Comparison of ENCODE assay signal across 17 cellular contexts in the genomic region with DNA sequence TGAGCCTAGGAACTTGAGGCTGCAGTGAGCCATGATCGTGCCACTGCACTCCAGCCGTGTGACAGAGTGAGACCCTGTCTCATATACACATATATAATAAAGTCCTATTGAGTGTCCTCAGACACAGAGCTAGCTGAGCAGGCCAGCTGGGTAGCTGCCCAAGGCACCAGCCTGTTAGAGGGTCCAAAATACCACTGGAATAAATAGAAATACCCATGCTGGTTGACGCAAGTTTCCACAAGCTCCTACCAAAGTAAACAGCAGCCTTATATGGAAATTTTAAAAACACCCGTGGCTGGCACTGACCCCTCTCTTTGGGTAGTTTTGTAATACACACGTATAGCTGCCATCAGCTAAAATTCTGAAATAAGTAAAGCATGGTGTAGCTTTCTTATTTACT.
DNase-seq lines count a peak whose midpoint lies in the region; ATAC-seq, FAIRE-seq and TF ChIP-seq lines count a peak whose summit lies in the region.
"Had no signal": no experiment of that assay in that cellular context is flagged by ENCODE, and none has a peak within 500 bp of the region (broad histone marks: within the 10 kb centered on the region; RNA-seq: fewer than 3 reads in every experiment).

No MANE protein-coding gene starts in this region.

- no peak for ATAC-seq in HepG2
- peak; percentile 50 for ATAC-seq in left lobe of liver
- no peak for ATAC-seq in HG02588 (IDR thresholded peaks at IDR 0.05; ENCODE audit: unreplicated experiment)
- ATAC-seq in HG02571 (IDR thresholded peaks at IDR 0.05; ENCODE audit: unreplicated experiment) = no peak

- no peak overlapping the region for H3K4me3 ChIP-seq in liver (ENCODE audit: low read depth in 1 of 3, low read length in 3 of 3)
- no peak overlapping the region for H3K4me3 ChIP-seq in HepG2 (replicated peaks in 1 of 3; ENCODE audit: insufficient read depth in 1 of 3, low read depth in 2 of 3, low read length in 3 of 3)
- no peak overlapping the region for H3K4me3 ChIP-seq in stomach
- H3K4me3 ChIP-seq: BLaER1, Peyer's patch had no signal

- POLR2A ChIA-PET in HepG2 (lab: Yijun Ruan, JAX) = no interaction called here

- in situ Hi-C loops in HepG2 (cut with HindIII; ENCODE audit: extremely low pct_ligation_motif_present, low pct_unique_long_range_greater_than_20kb) = no loop called here

- no peak overlapping the region for H3K9ac ChIP-seq in liver (ENCODE audit: low read depth in 1 of 2, low read length in 2 of 2)
- no peak overlapping the region for H3K9ac ChIP-seq in HepG2 (ENCODE audit: insufficient read depth, low read depth, low read length)
- H3K9ac ChIP-seq: BLaER1 had no signal

- TF ChIP-seq CTCF in liver (IDR thresholded peaks at IDR 0.05; ENCODE audit: low read depth, low read length, missing input control) = no peak
- TF ChIP-seq CTCF in HepG2 (CRISPR knock-in tag; IDR thresholded peaks at IDR 0.05) = no peak
- no peak for TF ChIP-seq CTCF in stomach (IDR thresholded peaks at IDR 0.05)

- TF ChIP-seq EP300 in HepG2 (IDR thresholded peaks at IDR 0.05; ENCODE audit: low read depth in 2 of 2, low read length in 2 of 2) (no peak), HepG2 (CRISPR knock-in tag; IDR thresholded peaks at IDR 0.05; ENCODE audit: borderline replicate concordance) (no peak), stomach (IDR thresholded peaks at IDR 0.05) (peak; percentile 51)

- H3K4me1 ChIP-seq in liver (ENCODE audit: control insufficient read depth in 4 of 4, insufficient read depth in 4 of 4, low read length in 3 of 4) (peaks cover 0 to 17% (median 8%) of the 10 kb centered on the region in 4 donors), HepG2 (ENCODE audit: insufficient read depth, low read length) (no peaks in the 10 kb centered on the region), stomach (peaks cover 0 to 7% (median 0%) of the 10 kb centered on the region in 4 donors)
- H3K4me1 ChIP-seq: Peyer's patch had no signal

- H3K36me3 ChIP-seq in liver (ENCODE audit: control insufficient read depth in 4 of 4, insufficient read depth in 3 of 4, low read depth in 1 of 4, low read length in 3 of 4) = no peaks in the 10 kb centered on the region
- H3K36me3 ChIP-seq in HepG2 (replicated peaks in 1 of 2; ENCODE audit: control insufficient read depth in 1 of 2, insufficient read depth in 2 of 2, low read length in 2 of 2) = no peaks in the 10 kb centered on the region
- no peaks in the 10 kb centered on the region for H3K36me3 ChIP-seq in stomach
- H3K36me3 ChIP-seq: BLaER1, Peyer's patch had no signal

- H3K4me2 ChIP-seq in HepG2 (ENCODE audit: low read depth, low read length) = no peak overlapping the region

- DNase-seq in HepG2 (ENCODE audit: low spot score) = no peak
- DNase-seq in left lobe of liver (ENCODE audit: low spot score) = no peak
- DNase-seq in stomach = no peak
- DNase-seq in NCI-H2196 (lab: John Stamatoyannopoulos, UW; ENCODE audit: unreplicated experiment) = no peak
- DNase-seq: CD4-positive, alpha-beta memory T cell; DMS153; GDM1; HFFc6; MM.1S; NCI-H1105; NCI-H1694; NCI-H2081 treated with DMSO at 0.1 percent for 48 hours; Peyer's patch had no signal

- no peak overlapping the region for H2AFZ ChIP-seq in HepG2 (ENCODE audit: low read length)

- intact Hi-C loops in HepG2 (cut with micrococcal nuclease; ENCODE audit: unreplicated experiment) (no loop called here), stomach (cut with DNase I; ENCODE audit: low total_unique reads) (no loop called here)

- no TSS peak for BruUV-seq in HepG2 (replicated peaks; lab: Mats Ljungman, UMichigan)

- 52% methylated on average over 5 of the region's 5 CpGs for whole genome bisulfite sequencing in liver
- 17% methylated on average over 3 of the region's 5 CpGs for WGBS in HepG2 (ENCODE audit: low lambda C conversion rate)
- WGBS in stomach, 5 donors = 42 to 66% (median 63%) methylated on average over 5 of the region's 5 CpGs

- no peaks in the 10 kb centered on the region for H3K9me3 ChIP-seq in liver (ENCODE audit: control insufficient read depth in 4 of 4, low read length in 3 of 4)
- H3K9me3 ChIP-seq in HepG2 (ENCODE audit: low read length) = no peaks in the 10 kb centered on the region
- peaks cover 0 to 8% (median 0%) of the 10 kb centered on the region in 4 donors for H3K9me3 ChIP-seq in stomach
- H3K9me3 ChIP-seq: BLaER1, Peyer's patch had no signal

- H3K27me3 ChIP-seq in liver (ENCODE audit: control insufficient read depth in 4 of 4, insufficient read depth in 4 of 4, low read length in 3 of 4) = no peaks in the 10 kb centered on the region
- no peaks in the 10 kb centered on the region for H3K27me3 ChIP-seq in HepG2 (ENCODE audit: control insufficient read depth in 1 of 2, insufficient read depth in 2 of 2, low read length in 2 of 2)
- H3K27me3 ChIP-seq in stomach = no peaks in the 10 kb centered on the region
- H3K27me3 ChIP-seq: BLaER1, Peyer's patch had no signal

- no peak for FAIRE-seq in HepG2 (lab: Jason Lieb, UNC)

- no peaks in the 10 kb centered on the region for H3K79me2 ChIP-seq in HepG2 (ENCODE audit: insufficient read depth, low read length)

- H4K20me1 ChIP-seq in HepG2 (ENCODE audit: insufficient read depth, low read length) = no peaks in the 10 kb centered on the region
- H4K20me1 ChIP-seq: BLaER1 had no signal

- CTCF ChIA-PET in HepG2 (lab: Yijun Ruan, JAX; ENCODE audit: low intra/inter-chr PET ratio, low total read pairs) = no interaction called here

- H3K27ac ChIP-seq in liver (ENCODE audit: low read depth in 1 of 2, low read length in 2 of 2) (no peak overlapping the region), HepG2 (ENCODE audit: extremely low read length, insufficient read depth, low read length) (no peak overlapping the region), stomach (peak overlapping the region in 1 of 5 donors; percentile 31)
- H3K27ac ChIP-seq: BLaER1, Peyer's patch had no signal

- TF ChIP-seq POLR2A in HepG2 (IDR thresholded peaks at IDR 0.05; ENCODE audit: insufficient read depth in 1 of 2, low read depth in 2 of 2, low read length in 2 of 2) (no peak), stomach (IDR thresholded peaks at IDR 0.05) (no peak)

- TF ChIP-seq RAD21 in liver (IDR thresholded peaks at IDR 0.05) = peak in 1 of 2 donors; percentile 12
- TF ChIP-seq RAD21 in HepG2 (CRISPR knock-in tag; IDR thresholded peaks at IDR 0.05) = no peak

TF ChIP-seq in liver, 16 proteins besides CTCF, POLR2A, EP300 and RAD21 (continues in another document):
- TF ChIP-seq, protein P1, sequence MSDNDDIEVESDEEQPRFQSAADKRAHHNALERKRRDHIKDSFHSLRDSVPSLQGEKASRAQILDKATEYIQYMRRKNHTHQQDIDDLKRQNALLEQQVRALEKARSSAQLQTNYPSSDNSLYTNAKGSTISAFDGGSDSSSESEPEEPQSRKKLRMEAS (IDR thresholded peaks at IDR 0.05) = no peak
- TF ChIP-seq FOXA2 (IDR thresholded peaks at IDR 0.05) (peak; percentile 34), NR2F2 (IDR thresholded peaks at IDR 0.05) (no peak), TAF1 (conservative IDR thresholded peaks at IDR 0.05) (no peak)
- TF ChIP-seq, protein P2, sequence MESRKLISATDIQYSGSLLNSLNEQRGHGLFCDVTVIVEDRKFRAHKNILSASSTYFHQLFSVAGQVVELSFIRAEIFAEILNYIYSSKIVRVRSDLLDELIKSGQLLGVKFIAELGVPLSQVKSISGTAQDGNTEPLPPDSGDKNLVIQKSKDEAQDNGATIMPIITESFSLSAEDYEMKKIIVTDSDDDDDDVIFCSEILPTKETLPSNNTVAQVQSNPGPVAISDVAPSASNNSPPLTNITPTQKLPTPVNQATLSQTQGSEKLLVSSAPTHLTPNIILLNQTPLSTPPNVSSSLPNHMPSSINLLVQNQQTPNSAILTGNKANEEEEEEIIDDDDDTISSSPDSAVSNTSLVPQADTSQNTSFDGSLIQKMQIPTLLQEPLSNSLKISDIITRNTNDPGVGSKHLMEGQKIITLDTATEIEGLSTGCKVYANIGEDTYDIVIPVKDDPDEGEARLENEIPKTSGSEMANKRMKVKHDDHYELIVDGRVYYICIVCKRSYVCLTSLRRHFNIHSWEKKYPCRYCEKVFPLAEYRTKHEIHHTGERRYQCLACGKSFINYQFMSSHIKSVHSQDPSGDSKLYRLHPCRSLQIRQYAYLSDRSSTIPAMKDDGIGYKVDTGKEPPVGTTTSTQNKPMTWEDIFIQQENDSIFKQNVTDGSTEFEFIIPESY (IDR thresholded peaks at IDR 0.05) = no peak

TF ChIP-seq in HepG2, 621 proteins besides CTCF, POLR2A, EP300 and RAD21 (continues in another document):
- no peak for TF ChIP-seq ZNF841 (CRISPR knock-in tag; IDR thresholded peaks at IDR 0.05; ENCODE audit: borderline replicate concordance)
- TF ChIP-seq ZNF768 (CRISPR knock-in tag; IDR thresholded peaks at IDR 0.05) = no peak
